In genomic region chr18:42114310-42114943, GRCh38 we compare ENCODE assay signal across 8 cellular contexts.
DNase-seq lines count a peak whose midpoint lies in the region; ATAC-seq, FAIRE-seq and TF ChIP-seq lines count a peak whose summit lies in the region.

No MANE protein-coding gene starts in this region.

- H3K4me2 ChIP-seq in mesendoderm (ENCODE audit: low read length) = no peak overlapping the region

- peak overlapping the region; percentile 71 for H3K27ac Mint-ChIP-seq in activated CD4-positive, alpha-beta memory T cell treated with anti-CD3 and anti-CD28 coated beads, Interleukin-2, amount 10 ng/mL, durations not matched to agents 7 days and 5 days

- H3K4me3 ChIP-seq in mesendoderm (ENCODE audit: low read length) = no peak overlapping the region

- H3K56ac ChIP-seq in mesendoderm (ENCODE audit: low read length) = no peak overlapping the region

- H3K4me3 Mint-ChIP-seq in activated CD4-positive, alpha-beta memory T cell treated with anti-CD3 and anti-CD28 coated beads, Interleukin-2, amount 10 ng/mL, durations not matched to agents 7 days and 5 days = no peak overlapping the region

- no peak overlapping the region for H4K8ac ChIP-seq in mesendoderm (ENCODE audit: low read depth, low read length)

- no CpG with 5 or more reads among the region's 7 CpGs for WGBS in mesendoderm (ENCODE audit: extremely low coverage, insufficient coverage, low lambda C conversion rate)

- no peak overlapping the region for H2BK120ac ChIP-seq in mesendoderm (ENCODE audit: low read depth, low read length)

- H3K27me3 Mint-ChIP-seq in activated CD4-positive, alpha-beta memory T cell treated with anti-CD3 and anti-CD28 coated beads, Interleukin-2, amount 10 ng/mL, durations not matched to agents 7 days and 5 days = peaks cover 14% of the 10 kb centered on the region

- no peaks in the 10 kb centered on the region for H3K79me2 ChIP-seq in mesendoderm (ENCODE audit: control insufficient read depth, insufficient read depth, low read length)

- peak; percentile 82 for ATAC-seq in HG03565 (IDR thresholded peaks at IDR 0.05; ENCODE audit: unreplicated experiment)

- H3K79me1 ChIP-seq in mesendoderm (ENCODE audit: low read length) = no peaks in the 10 kb centered on the region

- POLR2A ChIA-PET in activated CD4-positive, alpha-beta memory T cell treated with anti-CD3 and anti-CD28 coated beads, Interleukin-2, amount 10 ng/mL, durations not matched to agents 7 days and 5 days (lab: Charles Lee) = interaction anchor here (0.6 to 1.1 kb wide), 3 partner anchors 29 to 61 kb away, joined by 3 to 4 read pairs (median 3); no protein-coding TSS in a partner anchor

- H2BK5ac ChIP-seq in mesendoderm (ENCODE audit: low read length) = no peak overlapping the region

- H3K4ac ChIP-seq in mesendoderm (ENCODE audit: low read depth, low read length) = no peak overlapping the region

- no peak overlapping the region for H3K18ac ChIP-seq in mesendoderm (ENCODE audit: low read length)

- H2AK5ac ChIP-seq in mesendoderm (ENCODE audit: low read length) = no peak overlapping the region

- H3K9ac ChIP-seq in mesendoderm (ENCODE audit: low read length) = no peak overlapping the region

- H4K5ac ChIP-seq in mesendoderm (ENCODE audit: low read length) = no peak overlapping the region

- TF ChIP-seq CTCF in D721Med (IDR thresholded peaks at IDR 0.05; ENCODE audit: insufficient read depth, missing control alignments) (peak; percentile 89), GM20000 (IDR thresholded peaks at IDR 0.05; ENCODE audit: extremely low read depth, missing control alignments) (peak; percentile 69)

- H3K9me3 Mint-ChIP-seq in activated CD4-positive, alpha-beta memory T cell treated with anti-CD3 and anti-CD28 coated beads, Interleukin-2, amount 10 ng/mL, durations not matched to agents 7 days and 5 days = no peaks in the 10 kb centered on the region

- H3K36me3 Mint-ChIP-seq in activated CD4-positive, alpha-beta memory T cell treated with anti-CD3 and anti-CD28 coated beads, Interleukin-2, amount 10 ng/mL, durations not matched to agents 7 days and 5 days (ENCODE audit: low read depth) = no peaks in the 10 kb centered on the region

- no peaks in the 10 kb centered on the region for H3K27me3 ChIP-seq in mesendoderm (ENCODE audit: insufficient read depth, low read length, poor library complexity)

- CTCF ChIA-PET in activated CD4-positive, alpha-beta memory T cell treated with anti-CD3 and anti-CD28 coated beads, Interleukin-2, amount 10 ng/mL, durations not matched to agents 7 days and 5 days (lab: Charles Lee) = interaction anchor here (0.6 to 2.7 kb wide), 44 partner anchors 9 to 1483 kb away, joined by 3 to 47 read pairs (median 4); no protein-coding TSS in a partner anchor

- peaks cover 17% of the 10 kb centered on the region for H3K4me1 Mint-ChIP-seq in activated CD4-positive, alpha-beta memory T cell treated with anti-CD3 and anti-CD28 coated beads, Interleukin-2, amount 10 ng/mL, durations not matched to agents 7 days and 5 days

- FAIRE-seq in D721Med (lab: Jason Lieb, UNC) = peak; percentile 99

- DNase-seq in D721Med (ENCODE audit: insufficient read length, low spot score) (no peak), GM20000 (ENCODE audit: low spot score) (peak; percentile 47), NCI-H526 treated with DMSO at 0.1 percent for 48 hours (lab: John Stamatoyannopoulos, UW) (peak; percentile 16), mesendoderm (peak; percentile 85)
- DNase-seq in activated CD4-positive, alpha-beta memory T cell treated with anti-CD3 and anti-CD28 coated beads, Interleukin-2, amount 10 ng/mL, durations not matched to agents 7 days and 5 days = peak; percentile 61
- DNase-seq in effector CD8-positive, alpha-beta T cell (lab: John Stamatoyannopoulos, UW) = peak; percentile 20
- peak; percentile 6 to 20 for DNase-seq in stimulated activated CD8-positive, alpha-beta memory T cell treated with anti-CD3 and anti-CD28 coated beads, Interleukin-7, amount 100 ng/mL, for 48 hours (ENCODE audit: extremely low read depth in 1 of 2, low read depth in 1 of 2)

- H3K23ac ChIP-seq in mesendoderm (ENCODE audit: low read length) = no peak overlapping the region

- H2BK15ac ChIP-seq in mesendoderm (replicated peaks; ENCODE audit: low read depth) = no peak overlapping the region

- H3K4me1 ChIP-seq in mesendoderm (ENCODE audit: control insufficient read depth, low read depth, low read length) = no peaks in the 10 kb centered on the region

- H3K36me3 ChIP-seq in mesendoderm (ENCODE audit: control insufficient read depth, insufficient read depth, low read length) = no peaks in the 10 kb centered on the region

- H3K27ac ChIP-seq in mesendoderm (ENCODE audit: low read depth, low read length) = no peak overlapping the region
